ENCODE assay signal across 19 cellular contexts in genomic region chr7:52825611-52826010, GRCh38.
"Had no signal": no experiment of that assay in that cellular context is flagged by ENCODE, and none has a peak within 500 bp of the region (broad histone marks: within the 10 kb centered on the region; RNA-seq: fewer than 3 reads in every experiment).

No MANE protein-coding gene starts in this region.

- DNase-seq: effector memory CD8-positive, alpha-beta T cell; gastrocnemius medialis; heart right ventricle; hypothalamus; mammary epithelial cell; naive thymus-derived CD4-positive, alpha-beta T cell; nephron progenitor cell; psoas muscle; retina; right lobe of liver; spleen; stimulated activated CD4-positive, alpha-beta T cell treated with anti-CD3 and anti-CD28 coated beads, Interleukin-15, amount 100 ng/mL, for 24 hours; stimulated activated CD4-positive, alpha-beta T cell treated with anti-CD3 and anti-CD28 coated beads, Interleukin-1b, Interleukin-23, amount 100 ng/mL, for 48 hours; stimulated activated CD4-positive, alpha-beta T cell treated with anti-CD3 and anti-CD28 coated beads, Interleukin-4, amount 100 ng/mL, for 24 hours; tibial artery; upper lobe of left lung; uterus had no signal

- ATAC-seq: effector memory CD8-positive, alpha-beta T cell; gastrocnemius medialis; heart right ventricle; left lobe of liver; naive thymus-derived CD4-positive, alpha-beta T cell; psoas muscle; right lobe of liver; stimulated activated memory B cell treated with anti-CD40 and anti-IgM and Interleukin-4, amounts not matched to agents 10 μg/mL and 1 μg/mL and 100 μg/mL, for 72 hours had no signal
